In the genomic region with DNA sequence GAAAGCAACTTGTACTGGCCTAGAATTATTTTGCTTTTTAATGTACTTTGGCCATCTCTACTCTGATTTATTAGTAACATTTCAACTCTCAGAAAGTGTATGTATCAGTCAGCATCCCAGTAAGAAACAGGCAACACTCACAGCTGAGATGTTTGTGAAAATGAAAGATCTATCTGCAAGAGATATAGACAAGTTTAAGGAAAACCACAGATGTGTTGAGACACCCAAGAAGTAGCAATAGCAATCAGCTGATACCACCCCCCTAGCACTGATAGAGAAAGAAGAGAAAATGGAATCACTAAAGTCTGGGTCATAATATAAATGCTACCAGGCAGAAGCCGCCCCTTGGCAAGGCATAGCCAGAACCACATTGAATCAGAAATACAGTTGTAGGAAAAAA, we compare ENCODE assay signal across 18 cellular contexts.
DNase-seq lines count a peak whose midpoint lies in the region; ATAC-seq, FAIRE-seq and TF ChIP-seq lines count a peak whose summit lies in the region.
"Had no signal": no experiment of that assay in that cellular context is flagged by ENCODE, and none has a peak within 500 bp of the region (broad histone marks: within the 10 kb centered on the region; RNA-seq: fewer than 3 reads in every experiment).

No MANE protein-coding gene starts in this region.

- peak overlapping the region; percentile 33 for H3K4me3 Mint-ChIP-seq in natural killer cell
- H3K4me3 Mint-ChIP-seq in natural killer cell treated with Interleukin-12 subunit alpha and Interleukin-12 subunit beta and Interleukin-15 and Interleukin-18, amount 100 ng/mL, for 72 hours = no peak overlapping the region
- H3K4me3 Mint-ChIP-seq in immature natural killer cell = peak overlapping the region in 4 of 5 donors; percentile 12 to 69 (median 53)
- H3K4me3 Mint-ChIP-seq: B cell; CD4-positive, alpha-beta T cell; CD8-positive, alpha-beta T cell had no signal

- no peaks in the 10 kb centered on the region for H3K36me3 Mint-ChIP-seq in natural killer cell
- no peaks in the 10 kb centered on the region for H3K36me3 Mint-ChIP-seq in natural killer cell treated with Interleukin-12 subunit alpha and Interleukin-12 subunit beta and Interleukin-15 and Interleukin-18, amount 100 ng/mL, for 72 hours
- no peaks in the 10 kb centered on the region for H3K36me3 Mint-ChIP-seq in immature natural killer cell
- H3K36me3 Mint-ChIP-seq: CD8-positive, alpha-beta T cell had no signal

- intact Hi-C loops in natural killer cell (cut with micrococcal nuclease) = no loop called here

- H3K4me1 Mint-ChIP-seq in natural killer cell (peaks cover 14 to 16% of the 10 kb centered on the region in 2 donors), immature natural killer cell (peaks cover 7 to 22% of the 10 kb centered on the region in 2 donors)
- H3K4me1 Mint-ChIP-seq in natural killer cell treated with Interleukin-12 subunit alpha and Interleukin-12 subunit beta and Interleukin-15 and Interleukin-18, amount 100 ng/mL, for 72 hours (ENCODE audit: low read depth in 2 of 2) = peaks cover 6 to 13% of the 10 kb centered on the region in 2 donors
- H3K4me1 Mint-ChIP-seq: B cell had no signal

- peak in 2 of 3 donors; percentile 26 to 70 for ATAC-seq in natural killer cell
- ATAC-seq in natural killer cell treated with Interleukin-12 subunit alpha and Interleukin-12 subunit beta and Interleukin-15 and Interleukin-18, amount 100 ng/mL, for 72 hours = no peak
- ATAC-seq: A549; CD8-positive, alpha-beta T cell had no signal

- no peak for FAIRE-seq in HTR-8/SVneo (lab: Jason Lieb, UNC)
- FAIRE-seq: A549, D721Med, G401.6, GM12891, GM19239 had no signal

- DNase-seq in natural killer cell (no peak), immature natural killer cell (peak in 1 of 3 donors; percentile 3), SW480 (ENCODE audit: low spot score) (no peak), HTR-8/SVneo (ENCODE audit: insufficient read length, low spot score) (no peak)
- DNase-seq in natural killer cell treated with Interleukin-12 subunit alpha and Interleukin-12 subunit beta and Interleukin-15 and Interleukin-18, amount 100 ng/mL, for 72 hours (ENCODE audit: low spot score) = no peak
- DNase-seq: AML-193; Caco-2; Calu3; CD4-positive, alpha-beta T cell; CD8-positive, alpha-beta T cell; DMS79 treated with DMSO at 0.1 percent for 48 hours; GF-D8 had no signal

- H3K9me3 Mint-ChIP-seq in natural killer cell (peaks cover 2% of the 10 kb centered on the region in 2 donors), immature natural killer cell (peaks cover 0 to 3% (median under 1%) of the 10 kb centered on the region in 6 donors)
- H3K9me3 Mint-ChIP-seq in natural killer cell treated with Interleukin-12 subunit alpha and Interleukin-12 subunit beta and Interleukin-15 and Interleukin-18, amount 100 ng/mL, for 72 hours = peaks cover 3% of the 10 kb centered on the region
- H3K9me3 Mint-ChIP-seq: CD4-positive, alpha-beta T cell; CD8-positive, alpha-beta T cell had no signal

- no peak for TF ChIP-seq CTCF in natural killer cell (IDR thresholded peaks at IDR 0.05)

- H3K27ac Mint-ChIP-seq in natural killer cell (peak overlapping the region in 1 of 2 donors; percentile 21), immature natural killer cell (peak overlapping the region in 5 of 6 donors; percentile 43 to 84 (median 50))
- no peak overlapping the region for H3K27ac Mint-ChIP-seq in natural killer cell treated with Interleukin-12 subunit alpha and Interleukin-12 subunit beta and Interleukin-15 and Interleukin-18, amount 100 ng/mL, for 72 hours
- H3K27ac Mint-ChIP-seq: B cell; CD4-positive, alpha-beta T cell; CD8-positive, alpha-beta T cell had no signal

- H3K27me3 Mint-ChIP-seq in natural killer cell (ENCODE audit: low read depth in 2 of 2) = no peaks in the 10 kb centered on the region
- H3K27me3 Mint-ChIP-seq in natural killer cell treated with Interleukin-12 subunit alpha and Interleukin-12 subunit beta and Interleukin-15 and Interleukin-18, amount 100 ng/mL, for 72 hours = peaks cover 4 to 6% of the 10 kb centered on the region in 2 donors
- H3K27me3 Mint-ChIP-seq in immature natural killer cell (ENCODE audit: low read depth in 3 of 3) = peaks cover 0 to 3% (median 2%) of the 10 kb centered on the region in 3 donors
- H3K27me3 Mint-ChIP-seq: B cell had no signal

Comparison
In these comparisons a context has a peak if more than half of its experiments do, and no peak if none do; other contexts are left out.
1. ATAC-seq: peak in natural killer cell (2 of 3); none in natural killer cell treated with Interleukin-12 subunit alpha and Interleukin-12 subunit beta and Interleukin-15 and Interleukin-18, amount 100 ng/mL, for 72 hours (0 of 2).
2. H3K27ac Mint-ChIP-seq: peak in immature natural killer cell (5 of 6); none in natural killer cell treated with Interleukin-12 subunit alpha and Interleukin-12 subunit beta and Interleukin-15 and Interleukin-18, amount 100 ng/mL, for 72 hours (0 of 2).